ENCODE assay signal across 1 cellular context in the genomic region with DNA sequence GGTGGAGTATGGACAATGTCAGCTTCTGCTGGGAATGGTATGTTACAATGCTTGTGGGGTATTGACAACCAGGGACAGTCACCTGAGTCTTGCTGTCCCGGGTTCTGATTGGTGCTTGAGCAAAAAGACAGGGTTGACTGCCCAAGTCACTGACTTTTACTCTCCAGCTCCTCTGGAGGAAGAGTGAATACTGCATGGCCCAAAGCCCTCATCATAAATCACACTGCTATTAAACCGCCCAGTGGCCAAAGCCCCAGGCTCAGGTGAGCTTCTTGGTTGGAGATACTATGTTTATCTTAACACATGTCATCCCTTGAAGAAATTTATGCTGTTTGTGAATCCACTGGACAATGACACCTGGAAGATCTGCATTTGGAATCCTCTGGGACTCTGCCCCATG.
TF ChIP-seq lines count a peak whose summit lies in the region.

No MANE protein-coding gene starts in this region.

TF ChIP-seq in GM23338, 12 proteins besides CTCF, POLR2A, EP300 and RAD21:
- TF ChIP-seq ZNF462 (CRISPR knock-in tag; IDR thresholded peaks at IDR 0.05) (no peak), NANOG (IDR thresholded peaks at IDR 0.05; ENCODE audit: borderline replicate concordance) (no peak), EZH2phosphoT487 (IDR thresholded peaks at IDR 0.05; ENCODE audit: unreplicated experiment) (no peak), POLR2AphosphoS5 (IDR thresholded peaks at IDR 0.05; ENCODE audit: low read depth) (no peak), ZNF114 (CRISPR knock-in tag; IDR thresholded peaks at IDR 0.05) (no peak), JUNB (IDR thresholded peaks at IDR 0.05; ENCODE audit: unreplicated experiment) (no peak), EZH2 (IDR thresholded peaks at IDR 0.05; ENCODE audit: low read depth, unreplicated experiment) (no peak), ZNF331 (CRISPR knock-in tag; IDR thresholded peaks at IDR 0.05; ENCODE audit: low read depth) (no peak), CREB1 (CRISPR knock-in tag; IDR thresholded peaks at IDR 0.05; ENCODE audit: low read depth) (no peak), STAT1 (IDR thresholded peaks at IDR 0.05; ENCODE audit: unreplicated experiment) (no peak)
- TF ChIP-seq, protein P1, sequence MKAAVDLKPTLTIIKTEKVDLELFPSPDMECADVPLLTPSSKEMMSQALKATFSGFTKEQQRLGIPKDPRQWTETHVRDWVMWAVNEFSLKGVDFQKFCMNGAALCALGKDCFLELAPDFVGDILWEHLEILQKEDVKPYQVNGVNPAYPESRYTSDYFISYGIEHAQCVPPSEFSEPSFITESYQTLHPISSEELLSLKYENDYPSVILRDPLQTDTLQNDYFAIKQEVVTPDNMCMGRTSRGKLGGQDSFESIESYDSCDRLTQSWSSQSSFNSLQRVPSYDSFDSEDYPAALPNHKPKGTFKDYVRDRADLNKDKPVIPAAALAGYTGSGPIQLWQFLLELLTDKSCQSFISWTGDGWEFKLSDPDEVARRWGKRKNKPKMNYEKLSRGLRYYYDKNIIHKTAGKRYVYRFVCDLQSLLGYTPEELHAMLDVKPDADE (IDR thresholded peaks at IDR 0.05) = no peak
- TF ChIP-seq, protein P2, sequence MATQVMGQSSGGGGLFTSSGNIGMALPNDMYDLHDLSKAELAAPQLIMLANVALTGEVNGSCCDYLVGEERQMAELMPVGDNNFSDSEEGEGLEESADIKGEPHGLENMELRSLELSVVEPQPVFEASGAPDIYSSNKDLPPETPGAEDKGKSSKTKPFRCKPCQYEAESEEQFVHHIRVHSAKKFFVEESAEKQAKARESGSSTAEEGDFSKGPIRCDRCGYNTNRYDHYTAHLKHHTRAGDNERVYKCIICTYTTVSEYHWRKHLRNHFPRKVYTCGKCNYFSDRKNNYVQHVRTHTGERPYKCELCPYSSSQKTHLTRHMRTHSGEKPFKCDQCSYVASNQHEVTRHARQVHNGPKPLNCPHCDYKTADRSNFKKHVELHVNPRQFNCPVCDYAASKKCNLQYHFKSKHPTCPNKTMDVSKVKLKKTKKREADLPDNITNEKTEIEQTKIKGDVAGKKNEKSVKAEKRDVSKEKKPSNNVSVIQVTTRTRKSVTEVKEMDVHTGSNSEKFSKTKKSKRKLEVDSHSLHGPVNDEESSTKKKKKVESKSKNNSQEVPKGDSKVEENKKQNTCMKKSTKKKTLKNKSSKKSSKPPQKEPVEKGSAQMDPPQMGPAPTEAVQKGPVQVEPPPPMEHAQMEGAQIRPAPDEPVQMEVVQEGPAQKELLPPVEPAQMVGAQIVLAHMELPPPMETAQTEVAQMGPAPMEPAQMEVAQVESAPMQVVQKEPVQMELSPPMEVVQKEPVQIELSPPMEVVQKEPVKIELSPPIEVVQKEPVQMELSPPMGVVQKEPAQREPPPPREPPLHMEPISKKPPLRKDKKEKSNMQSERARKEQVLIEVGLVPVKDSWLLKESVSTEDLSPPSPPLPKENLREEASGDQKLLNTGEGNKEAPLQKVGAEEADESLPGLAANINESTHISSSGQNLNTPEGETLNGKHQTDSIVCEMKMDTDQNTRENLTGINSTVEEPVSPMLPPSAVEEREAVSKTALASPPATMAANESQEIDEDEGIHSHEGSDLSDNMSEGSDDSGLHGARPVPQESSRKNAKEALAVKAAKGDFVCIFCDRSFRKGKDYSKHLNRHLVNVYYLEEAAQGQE (IDR thresholded peaks at IDR 0.05; ENCODE audit: unreplicated experiment) = no peak
